Comparison of ENCODE assay signal across 2 cellular contexts in genomic region chr19:35054626-35055025, GRCh38.
A peak's percentile ranks its signal among the peaks of the same experiment; 100 is the strongest.
TF ChIP-seq lines count a peak whose summit lies in the region.

No MANE protein-coding gene starts in this region.

TF ChIP-seq in K562, 482 proteins besides CTCF, POLR2A, EP300 and RAD21:
- peak; percentile 67; the same call in 1 of the 2 replicates for TF ChIP-seq ZKSCAN1 (IDR thresholded peaks at IDR 0.05; ENCODE audit: low read depth, low read length)
- TF ChIP-seq SMAD1 (IDR thresholded peaks at IDR 0.05; ENCODE audit: low read depth, low read length, partially characterized antibody) = no peak

TF ChIP-seq in H1, 55 proteins besides CTCF, POLR2A, EP300 and RAD21:
- TF ChIP-seq CHD1 (IDR thresholded peaks at IDR 0.05; ENCODE audit: low read depth, low read length) (no peak), SUZ12 (IDR thresholded peaks at IDR 0.05; ENCODE audit: low read length) (no peak), PHF8 (conservative IDR thresholded peaks at IDR 0.05; ENCODE audit: low read depth, low read length) (no peak), KDM5A (IDR thresholded peaks at IDR 0.05; ENCODE audit: low read length) (no peak), USF2 (IDR thresholded peaks at IDR 0.05; ENCODE audit: low read length) (no peak), E2F6 (IDR thresholded peaks at IDR 0.05) (no peak), HDAC6 (IDR thresholded peaks at IDR 0.05; ENCODE audit: low read depth, low read length) (no peak), RFX5 (IDR thresholded peaks at IDR 0.05; ENCODE audit: borderline replicate concordance, low read depth, low read length) (no peak), YY1 (IDR thresholded peaks at IDR 0.05; ENCODE audit: low read depth, low read length) (no peak), CBX8 (IDR thresholded peaks at IDR 0.05; ENCODE audit: borderline replicate concordance, low read depth, low read length) (no peak), TAF1 (IDR thresholded peaks at IDR 0.05; ENCODE audit: low read depth, low read length) (no peak), BCL11A (IDR thresholded peaks at IDR 0.05; ENCODE audit: low read depth in 2 of 2, low read length in 2 of 2) (no peak), SP1 (IDR thresholded peaks at IDR 0.05; ENCODE audit: low read depth, low read length) (no peak), JUND (IDR thresholded peaks at IDR 0.05; ENCODE audit: low read length) (no peak), CHD2 (IDR thresholded peaks at IDR 0.05; ENCODE audit: low read length) (no peak), CTBP2 (IDR thresholded peaks at IDR 0.05; ENCODE audit: borderline replicate concordance, insufficient read depth, insufficient read length, low read length) (no peak), ATF3 (IDR thresholded peaks at IDR 0.05; ENCODE audit: insufficient read depth, low read depth, low read length) (no peak), SIN3A (conservative IDR thresholded peaks at IDR 0.05 in 1 of 2, IDR thresholded peaks at IDR 0.05 in 1 of 2; ENCODE audit: low read depth in 1 of 2, low read length in 2 of 2) (no peak), POU5F1 (IDR thresholded peaks at IDR 0.05; ENCODE audit: low read depth, low read length) (no peak), RBBP5 (IDR thresholded peaks at IDR 0.05; ENCODE audit: borderline replicate concordance, low read depth, low read length) (no peak)
TF ChIP-seq in H1: peak in this region for 0.
